Comparison of ENCODE assay signal across 9 cellular contexts in genomic region chr12:68613209-68613904, GRCh38. TPM values are rescaled to one million over a fixed set of nuclear protein-coding genes. Genes with fewer than 3 reads are reported as not detected.
DNase-seq lines count a peak whose midpoint lies in the region; ATAC-seq and TF ChIP-seq lines count a peak whose summit lies in the region.
"Had no signal": no experiment of that assay in that cellular context is flagged by ENCODE, and none has a peak within 500 bp of the region (broad histone marks: within the 10 kb centered on the region; RNA-seq: fewer than 3 reads in every experiment).

No MANE protein-coding gene starts in this region.

- H3K4me1 Mint-ChIP-seq in neural crest cell: peaks cover 49% of the 10 kb centered on the region

- no peak for TF ChIP-seq POLR2A in Peyer's patch (IDR thresholded peaks at IDR 0.05)

- peaks cover 15% of the 10 kb centered on the region for H4K20me1 ChIP-seq in mammary epithelial cell (ENCODE audit: insufficient read depth, low read length)

- TF ChIP-seq CTCF in AG09309 (IDR thresholded peaks at IDR 0.05; ENCODE audit: control insufficient read depth, insufficient read depth, low read depth, low read length, missing control alignments): no peak
- no peak for TF ChIP-seq CTCF in Peyer's patch (IDR thresholded peaks at IDR 0.05)
- no peak for TF ChIP-seq CTCF in mammary epithelial cell (conservative IDR thresholded peaks at IDR 0.05 in 1 of 2, IDR thresholded peaks at IDR 0.05 in 1 of 2; ENCODE audit: extremely low read depth in 1 of 2, insufficient read depth in 1 of 2, low read depth in 1 of 2, low read length in 2 of 2)
- no peak for TF ChIP-seq CTCF in neural crest cell (conservative IDR thresholded peaks at IDR 0.05)

- peaks cover 77% of the 10 kb centered on the region for H3K79me2 ChIP-seq in mammary epithelial cell (ENCODE audit: insufficient read depth, low read length)

- no peaks in the 10 kb centered on the region for H3K27me3 Mint-ChIP-seq in neural crest cell (ENCODE audit: low read depth)

- no peaks in the 10 kb centered on the region for H3K9me3 ChIP-seq in Peyer's patch
- no peaks in the 10 kb centered on the region for H3K9me3 ChIP-seq in mammary epithelial cell (replicated peaks; ENCODE audit: insufficient read depth, low read length)

- intact Hi-C loops in mammary epithelial cell (cut with micrococcal nuclease): no loop called here

- H3K4me3 ChIP-seq in AG09309 (ENCODE audit: control insufficient read depth, low read depth, low read length): peak overlapping the region; percentile 84
- peak overlapping the region; percentile 60 to 83 (median 78) for H3K4me3 ChIP-seq in Peyer's patch
- peak overlapping the region in 1 of 3 experiments; percentile 27 for H3K4me3 ChIP-seq in mammary epithelial cell (replicated peaks in 1 of 3; ENCODE audit: insufficient read depth in 1 of 3, low read depth in 2 of 3, low read length in 3 of 3)

- no peaks in the 10 kb centered on the region for H3K9me3 Mint-ChIP-seq in neural crest cell

- no peaks in the 10 kb centered on the region for H3K27me3 ChIP-seq in Peyer's patch
- no peaks in the 10 kb centered on the region for H3K27me3 ChIP-seq in mammary epithelial cell (ENCODE audit: insufficient read depth, low read length)

- H3K4me3 Mint-ChIP-seq in neural crest cell: peak overlapping the region; percentile 98

- CTCF ChIA-PET in mammary epithelial cell (lab: Charles Lee; ENCODE audit: low non-redundant PET): interaction anchor here (0.6 kb wide), 1 partner anchor 1904 kb away, joined by 3 read pairs; no protein-coding TSS in a partner anchor

- H3K36me3 Mint-ChIP-seq in neural crest cell (ENCODE audit: low read depth): peaks cover 8% of the 10 kb centered on the region

- no TSS peak for BruUV-seq in mammary epithelial cell (replicated peaks; lab: Mats Ljungman, UMichigan)

- WGBS in mammary epithelial cell (ENCODE audit: low coverage, missing lambda C conversion rate): 96% methylated on average over 18 of the region's 18 CpGs

- H3K4me1 ChIP-seq in Peyer's patch (peaks cover 0 to 56% (median 8%) of the 10 kb centered on the region in 4 donors), mammary epithelial cell (ENCODE audit: insufficient read depth, low read length) (peaks cover 47% of the 10 kb centered on the region)

- H3K27ac ChIP-seq in Peyer's patch (peak overlapping the region; percentile 96 to 100 (median 97)), mammary epithelial cell (ENCODE audit: insufficient read depth, low read depth, low read length) (peak overlapping the region; percentile 96)

- H3K27ac Mint-ChIP-seq in neural crest cell (ENCODE audit: unreplicated experiment): no peak overlapping the region

- H3K36me3 ChIP-seq in Peyer's patch (no peaks in the 10 kb centered on the region), mammary epithelial cell (ENCODE audit: insufficient read depth, low read length) (peaks cover 4% of the 10 kb centered on the region)

- no peak overlapping the region for H3K9ac ChIP-seq in mammary epithelial cell (ENCODE audit: insufficient read depth, low read length)

- in situ Hi-C loops in mammary epithelial cell (cut with MboI; ENCODE audit: low sequenced_read_pairs in 2 of 2): loop anchor here in 1 of 2 donors (25.0 kb wide), 1 partner anchor 251 kb away; no protein-coding TSS in a partner anchor

- no peak overlapping the region for H2AFZ ChIP-seq in mammary epithelial cell (ENCODE audit: low read depth, low read length)

- dilution Hi-C loops in mammary epithelial cell (cut with HindIII; ENCODE audit: low sequenced_read_pairs): no loop called here

- no peak for DNase-seq in AG09309 (ENCODE audit: low read depth)
- peak in 2 of 3 donors; percentile 31 to 55 for DNase-seq in Peyer's patch
- no peak for DNase-seq in mammary epithelial cell
- DNase-seq in neural crest cell (ENCODE audit: low read depth, low spot score): no peak
- no peak for DNase-seq in left lobe of liver (ENCODE audit: low spot score)
- no peak for DNase-seq in occipital lobe (lab: John Stamatoyannopoulos, UW)
- no peak for DNase-seq in DMS 273 treated with DMSO at 0.1 percent for 48 hours (lab: John Stamatoyannopoulos, UW)
- DNase-seq: T1000 had no signal

- H3K4me2 ChIP-seq in mammary epithelial cell (ENCODE audit: insufficient read depth, low read depth, low read length): peak overlapping the region; percentile 95

- no peak for ATAC-seq in left lobe of liver
- no peak for ATAC-seq in HG03280 (IDR thresholded peaks at IDR 0.05; ENCODE audit: unreplicated experiment)

RNA-seq across cellular contexts. Expression of gene RAP1B, which starts 2.7 kb away (rescaled TPM):
- total RNA-seq in Peyer's patch: 100 to 1,000 TPM; 123 to 210 (median 140) TPM
- 100 to 1,000 TPM; 140 to 188 TPM for total RNA-seq in mammary epithelial cell
- polyA plus RNA-seq in mammary epithelial cell: 175 TPM
- polyA minus RNA-seq in mammary epithelial cell: 53.9 TPM
- 83.6 and 90.4 TPM in 2 replicates for total RNA-seq in neural crest cell
- total RNA-seq in left lobe of liver: 48.1 TPM
- total RNA-seq in occipital lobe: 110 TPM

Comparison
In these comparisons a context has a peak if more than half of its experiments do, and no peak if none do; other contexts are left out.
1. DNase-seq: peak in Peyer's patch (2 of 3); none in AG09309 (single experiment), mammary epithelial cell (single experiment), neural crest cell (single experiment), left lobe of liver (single experiment), occipital lobe (single experiment) and DMS 273 treated with DMSO at 0.1 percent for 48 hours (single experiment).